In genomic region chr5:151063136-151063544, GRCh38 we compare ENCODE assay signal across 8 cellular contexts. TPM values are rescaled to one million over a fixed set of nuclear protein-coding genes. Genes with fewer than 3 reads are reported as not detected.
DNase-seq lines count a peak whose midpoint lies in the region; ATAC-seq and TF ChIP-seq lines count a peak whose summit lies in the region.

No MANE protein-coding gene starts in this region.

- H3K9me3 ChIP-seq in Peyer's patch (no peaks in the 10 kb centered on the region), esophagus muscularis mucosa (no peaks in the 10 kb centered on the region), prostate gland (no peaks in the 10 kb centered on the region)

- TF ChIP-seq CTCF in Peyer's patch (IDR thresholded peaks at IDR 0.05) = no peak
- TF ChIP-seq CTCF in esophagus muscularis mucosa (IDR thresholded peaks at IDR 0.05) = no peak
- TF ChIP-seq CTCF in prostate gland (IDR thresholded peaks at IDR 0.05) = no peak

- intact Hi-C loops in esophagus muscularis mucosa (cut with DNase I) = no loop called here
- intact Hi-C loops in prostate gland (cut with DNase I) = loop anchor here (2.0 to 10.0 kb wide), 2 partner anchors 18 to 172 kb away; partner anchors contain the start of gene TNIP1

- DNase-seq in EL = peak; percentile 88
- DNase-seq in Peyer's patch = no peak
- no peak for DNase-seq in esophagus muscularis mucosa (ENCODE audit: extremely low spot score)
- no peak for DNase-seq in prostate gland (ENCODE audit: low spot score)
- no peak for DNase-seq in stimulated activated CD4-positive, alpha-beta T cell treated with anti-CD3 and anti-CD28 coated beads, Interleukin-4, amount 100 ng/mL, for 1 hour
- DNase-seq in NCI-H82 treated with DMSO at 0.1 percent for 48 hours (lab: John Stamatoyannopoulos, UW; ENCODE audit: unreplicated experiment) = no peak

- H3K4me1 ChIP-seq in Peyer's patch (peaks cover 9 to 62% (median 25%) of the 10 kb centered on the region in 4 donors), esophagus muscularis mucosa (peaks cover 76 to 99% (median 92%) of the 10 kb centered on the region in 4 donors), prostate gland (replicated peaks) (no peaks in the 10 kb centered on the region)

- H3K27me3 ChIP-seq in Peyer's patch = no peaks in the 10 kb centered on the region
- H3K27me3 ChIP-seq in esophagus muscularis mucosa = no peaks in the 10 kb centered on the region
- H3K27me3 ChIP-seq in prostate gland (replicated peaks; ENCODE audit: insufficient read depth) = no peaks in the 10 kb centered on the region

- TF ChIP-seq POLR2A in Peyer's patch (IDR thresholded peaks at IDR 0.05) (peak in 1 of 2 donors; percentile 34), esophagus muscularis mucosa (IDR thresholded peaks at IDR 0.05; ENCODE audit: low read depth) (no peak), prostate gland (IDR thresholded peaks at IDR 0.05) (no peak)

- ATAC-seq in GM18868 (IDR thresholded peaks at IDR 0.05; ENCODE audit: unreplicated experiment) (no peak), GM21528 (IDR thresholded peaks at IDR 0.05; ENCODE audit: low FRiP score, unreplicated experiment) (no peak)

- TF ChIP-seq EP300 in esophagus muscularis mucosa (IDR thresholded peaks at IDR 0.05) = no peak

- H3K36me3 ChIP-seq in Peyer's patch (peaks cover 0 to 65% (median 0%) of the 10 kb centered on the region in 3 donors), esophagus muscularis mucosa (peaks cover 0 to 57% (median 40%) of the 10 kb centered on the region in 4 donors), prostate gland (peaks cover 2 to 4% of the 10 kb centered on the region in 2 donors)

- 52% methylated on average over 5 of the region's 5 CpGs for WGBS in esophagus muscularis mucosa
- WGBS in prostate gland = 77% methylated on average over 5 of the region's 5 CpGs

- H3K4me3 ChIP-seq in Peyer's patch (no peak overlapping the region), esophagus muscularis mucosa (no peak overlapping the region), prostate gland (no peak overlapping the region)

- H3K27ac ChIP-seq in Peyer's patch (peak overlapping the region; percentile 15 to 91 (median 70)), esophagus muscularis mucosa (replicated peaks in 1 of 4) (peak overlapping the region; percentile 65 to 78 (median 71)), prostate gland (peak overlapping the region; percentile 28 to 61)

RNA-seq across cellular contexts. Expression of gene TNIP1, which starts 17.7 kb away (rescaled TPM):
- 100 to 1,000 TPM; 191 to 352 (median 266) TPM for total RNA-seq in Peyer's patch
- total RNA-seq in esophagus muscularis mucosa = 100 to 1,000 TPM in 3 of 4 donors, 10 to 100 TPM in 1; 91.4 to 136 (median 114) TPM
- 10 to 100 TPM; 61.9 to 81.6 TPM for total RNA-seq in prostate gland

RNA-seq across cellular contexts. Expression of gene GPX3, which starts 42.7 kb away (rescaled TPM):
- total RNA-seq in Peyer's patch = 100 to 1,000 TPM; 143 to 690 (median 479) TPM
- total RNA-seq in esophagus muscularis mucosa = 1,000 to 10,000 TPM; 1,165 to 3,724 (median 1,939) TPM
- 100 to 1,000 TPM; 195 to 270 TPM for total RNA-seq in prostate gland
